9 cellular contexts compared by ENCODE assay signal in genomic region chr17:38430316-38430715, GRCh38. TPM values are rescaled to one million over a fixed set of nuclear protein-coding genes. Genes with fewer than 3 reads are reported as not detected.
DNase-seq lines count a peak whose midpoint lies in the region; ATAC-seq and TF ChIP-seq lines count a peak whose summit lies in the region.
"Had no signal": no experiment of that assay in that cellular context is flagged by ENCODE, and none has a peak within 500 bp of the region (broad histone marks: within the 10 kb centered on the region; RNA-seq: fewer than 3 reads in every experiment).

No MANE protein-coding gene starts in this region.

- H3K79me2 ChIP-seq in DND-41 (ENCODE audit: insufficient read depth, low read length): peaks cover 85% of the 10 kb centered on the region

- intact Hi-C loops in right cardiac atrium (cut with DNase I): loop anchor here in 1 of 4 donors (5.0 kb wide), 1 partner anchor 47 kb away; no protein-coding TSS in a partner anchor
- intact Hi-C loops in spleen (cut with DNase I; ENCODE audit: low total_unique reads): no loop called here
- intact Hi-C loops in Caco-2 (cut with micrococcal nuclease; ENCODE audit: unreplicated experiment): no loop called here

- H3K9me3 Mint-ChIP-seq in Caco-2 (ENCODE audit: unreplicated experiment): no peaks in the 10 kb centered on the region

- H3K27me3 ChIP-seq in DND-41 (ENCODE audit: insufficient read depth, low read length, poor library complexity): no peaks in the 10 kb centered on the region
- H3K27me3 ChIP-seq in right cardiac atrium (ENCODE audit: control insufficient read depth, insufficient read depth): no peaks in the 10 kb centered on the region
- peaks cover 0 to 39% (median 0%) of the 10 kb centered on the region in 7 donors for H3K27me3 ChIP-seq in spleen (replicated peaks in 1 of 7)
- no peaks in the 10 kb centered on the region for H3K27me3 ChIP-seq in Caco-2 (replicated peaks; ENCODE audit: control insufficient read depth, insufficient read depth, low read length)

- H3K27ac ChIP-seq in DND-41 (ENCODE audit: low read length) (peak overlapping the region; percentile 86), angular gyrus (ENCODE audit: low read depth, low read length) (peak overlapping the region; percentile 98), right cardiac atrium (ENCODE audit: low read length) (peak overlapping the region; percentile 79), spleen (peak overlapping the region in 6 of 8 donors; percentile 7 to 90 (median 87))

- no peak overlapping the region for H3K27ac Mint-ChIP-seq in Caco-2 (ENCODE audit: unreplicated experiment)

- no peaks in the 10 kb centered on the region for H3K27me3 Mint-ChIP-seq in Caco-2 (ENCODE audit: insufficient read depth, unreplicated experiment)

- 30% methylated on average over 3 of the region's 3 CpGs for WGBS in right cardiac atrium
- 36 to 63% (median 52%) methylated on average over 3 of the region's 3 CpGs for WGBS in spleen, 5 donors

- no TSS peak for BruUV-seq in Caco-2 (replicated peaks; lab: Mats Ljungman, UMichigan)

- H3K4me2 ChIP-seq in DND-41 (ENCODE audit: insufficient read depth, low read length): peak overlapping the region; percentile 95

- no peak for TF ChIP-seq CTCF in DND-41 (IDR thresholded peaks at IDR 0.05; ENCODE audit: borderline replicate concordance, extremely low read depth, low read length, poor library complexity, severe bottlenecking)
- no peak for TF ChIP-seq CTCF in spleen (IDR thresholded peaks at IDR 0.05 in 8 of 11, conservative IDR thresholded peaks at IDR 0.05 in 3 of 11)
- no peak for TF ChIP-seq CTCF in Caco-2 (IDR thresholded peaks at IDR 0.05; ENCODE audit: insufficient read depth in 1 of 2, low read depth in 1 of 2, low read length in 1 of 2, severe bottlenecking in 1 of 2, unreplicated experiment in 1 of 2)

- peak overlapping the region; percentile 80 for H3K9ac ChIP-seq in DND-41 (ENCODE audit: low read depth, low read length)

- TF ChIP-seq POLR2A in spleen (IDR thresholded peaks at IDR 0.05): no peak

- POLR2A ChIA-PET in Caco-2 (lab: Charles Lee): no interaction called here

- H3K4me1 Mint-ChIP-seq in Caco-2 (ENCODE audit: low read depth, unreplicated experiment): peaks cover 7% of the 10 kb centered on the region

- no peaks in the 10 kb centered on the region for H3K36me3 Mint-ChIP-seq in Caco-2 (ENCODE audit: insufficient read depth, unreplicated experiment)

- H2AFZ ChIP-seq in DND-41 (ENCODE audit: low read depth, low read length): no peak overlapping the region

- no peak overlapping the region for H3K4me3 Mint-ChIP-seq in Caco-2 (ENCODE audit: unreplicated experiment)

- H3K4me1 ChIP-seq in DND-41 (ENCODE audit: insufficient read depth, low read length) (peaks cover 53% of the 10 kb centered on the region), right cardiac atrium (ENCODE audit: control insufficient read depth, insufficient read depth, low read length) (peaks cover 14% of the 10 kb centered on the region), spleen (peaks cover 10 to 100% (median 61%) of the 10 kb centered on the region in 6 donors), Caco-2 (no peaks in the 10 kb centered on the region)

- H3K36me3 ChIP-seq in DND-41 (ENCODE audit: insufficient read depth, low read length) (peaks cover 12% of the 10 kb centered on the region), spleen (no peaks in the 10 kb centered on the region), Caco-2 (ENCODE audit: control insufficient read depth, insufficient read depth, low read length) (no peaks in the 10 kb centered on the region)

- H3K4me3 ChIP-seq in DND-41 (ENCODE audit: low read depth in 1 of 2, low read length in 2 of 2) (peak overlapping the region in 1 of 2 experiments; percentile 75; a peak in 1 of 4 replicates), right cardiac atrium (ENCODE audit: low read length) (no peak overlapping the region), spleen (peak overlapping the region in 4 of 8 donors; percentile 83 to 94 (median 88)), Caco-2 (ENCODE audit: low read depth, low read length) (no peak overlapping the region)

- no peak for ATAC-seq in DND-41 (ENCODE audit: insufficient read depth, low read depth)
- ATAC-seq in right cardiac atrium: no peak
- no peak for ATAC-seq in HG02973 (IDR thresholded peaks at IDR 0.05; ENCODE audit: unreplicated experiment)
- no peak for ATAC-seq in GM21423 (IDR thresholded peaks at IDR 0.05; ENCODE audit: unreplicated experiment)

- DNase-seq in DND-41 (no peak), right cardiac atrium (peak in 1 of 3 donors; percentile 57), spleen (no peak), Caco-2 (no peak), SW 1271 (lab: John Stamatoyannopoulos, UW) (no peak)
- DNase-seq: NCI-H748 treated with DMSO at 0.1 percent for 48 hours had no signal

- CTCF ChIA-PET in Caco-2 (lab: Charles Lee): no interaction called here

- no peaks in the 10 kb centered on the region for H3K9me3 ChIP-seq in DND-41 (ENCODE audit: insufficient read depth, low read length, severe bottlenecking)
- H3K9me3 ChIP-seq in right cardiac atrium (ENCODE audit: control insufficient read depth, low read length): no peaks in the 10 kb centered on the region
- H3K9me3 ChIP-seq in spleen: no peaks in the 10 kb centered on the region
- no peaks in the 10 kb centered on the region for H3K9me3 ChIP-seq in Caco-2

- peaks cover 36% of the 10 kb centered on the region for H4K20me1 ChIP-seq in DND-41 (ENCODE audit: insufficient read depth, low read length)

RNA-seq across cellular contexts. Expression of gene ARHGAP23, which starts 2.1 kb away (rescaled TPM):
- 10 to 100 TPM; 61.8 to 96.9 (median 77.4) TPM for total RNA-seq in right cardiac atrium
- 40.7 TPM for polyA plus RNA-seq in right cardiac atrium
- 100 to 1,000 TPM in 4 of 7 donors, 10 to 100 TPM in 3; 60.5 to 250 (median 109) TPM for total RNA-seq in spleen
- 10 to 100 TPM in 1 of 3 donors, 1 to 10 TPM in 2; 7.5 to 35.4 (median 9.0) TPM for polyA plus RNA-seq in spleen
- 69.7 and 83.5 TPM in 2 replicates for total RNA-seq in Caco-2 (2022)
